In the genomic region with DNA sequence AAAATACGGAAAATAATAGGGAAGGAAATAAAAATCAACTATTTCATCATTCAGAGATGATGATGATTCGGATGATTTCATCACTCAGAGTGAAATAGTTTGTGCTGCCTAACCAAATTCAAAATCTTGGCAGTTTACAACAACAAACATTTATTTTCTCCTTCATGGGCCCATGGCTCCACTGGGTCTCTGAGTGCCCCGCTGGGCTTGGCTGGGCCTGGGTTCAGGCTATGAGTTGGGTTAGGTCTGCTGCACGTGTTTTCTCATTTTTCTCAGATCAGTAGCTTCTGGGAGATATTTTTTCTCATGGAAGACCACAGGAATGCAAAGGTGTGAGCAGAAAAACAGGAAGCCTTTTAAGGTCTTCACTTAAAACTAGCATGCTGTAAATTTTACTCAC, we compare ENCODE assay signal across 20 cellular contexts. TPM values are rescaled to one million over a fixed set of nuclear protein-coding genes. Genes with fewer than 3 reads are reported as not detected.
DNase-seq lines count a peak whose midpoint lies in the region; ATAC-seq and TF ChIP-seq lines count a peak whose summit lies in the region.
"Had no signal": no experiment of that assay in that cellular context is flagged by ENCODE, and none has a peak within 500 bp of the region (broad histone marks: within the 10 kb centered on the region; RNA-seq: fewer than 3 reads in every experiment).

No MANE protein-coding gene starts in this region.

- peak; percentile 55 for ATAC-seq in left lobe of liver
- no peak for ATAC-seq in activated CD4-positive, alpha-beta T cell treated with anti-CD3 and anti-CD28 coated beads for 36 hours
- ATAC-seq: activated CD4-positive, CD25-positive, alpha-beta regulatory T cell treated with anti-CD3 and anti-CD28 coated beads, Interleukin-2, amount 50 U/mL, for 24 hours had no signal

- peaks cover 0 to 3% (median 0%) of the 10 kb centered on the region in 7 donors for H3K9me3 Mint-ChIP-seq in CD14-positive monocyte
- H3K9me3 Mint-ChIP-seq in activated CD4-positive, alpha-beta T cell treated with anti-CD3 and anti-CD28 coated beads for 36 hours (ENCODE audit: low read depth): no peaks in the 10 kb centered on the region
- no peaks in the 10 kb centered on the region for H3K9me3 Mint-ChIP-seq in type B pancreatic cell
- no peaks in the 10 kb centered on the region for H3K9me3 Mint-ChIP-seq in glutamatergic neuron (ENCODE audit: unreplicated experiment)
- H3K9me3 Mint-ChIP-seq: CD8-positive, alpha-beta memory T cell had no signal

- H3K27me3 Mint-ChIP-seq in CD14-positive monocyte (ENCODE audit: low read depth in 3 of 3): peaks cover 0 to 1% (median 0%) of the 10 kb centered on the region in 3 donors
- H3K27me3 Mint-ChIP-seq in activated CD4-positive, alpha-beta T cell treated with anti-CD3 and anti-CD28 coated beads for 36 hours: peaks cover 2% of the 10 kb centered on the region
- H3K27me3 Mint-ChIP-seq in type B pancreatic cell: no peaks in the 10 kb centered on the region
- H3K27me3 Mint-ChIP-seq in glutamatergic neuron (ENCODE audit: unreplicated experiment): peaks cover 4% of the 10 kb centered on the region

- intact Hi-C loops in CD14-positive monocyte (cut with micrococcal nuclease): no loop called here
- intact Hi-C loops in activated CD4-positive, alpha-beta T cell treated with anti-CD3 and anti-CD28 coated beads for 36 hours (cut with DNase I, micrococcal nuclease): loop anchor here in 1 of 2 experiments (5.0 kb wide), 1 partner anchor 103 kb away; no protein-coding TSS in a partner anchor

- no peak overlapping the region for H3K4me3 ChIP-seq in epithelial cell of esophagus (ENCODE audit: low read length)
- H3K4me3 ChIP-seq: colonic mucosa, SJSA1, vagina had no signal

- no peaks in the 10 kb centered on the region for H3K36me3 Mint-ChIP-seq in CD14-positive monocyte
- no peaks in the 10 kb centered on the region for H3K36me3 Mint-ChIP-seq in activated CD4-positive, alpha-beta T cell treated with anti-CD3 and anti-CD28 coated beads for 36 hours (ENCODE audit: low read depth)
- no peaks in the 10 kb centered on the region for H3K36me3 Mint-ChIP-seq in type B pancreatic cell
- H3K36me3 Mint-ChIP-seq in glutamatergic neuron (ENCODE audit: unreplicated experiment): no peaks in the 10 kb centered on the region
- H3K36me3 Mint-ChIP-seq: CD8-positive, alpha-beta memory T cell had no signal

- H3K4me1 Mint-ChIP-seq in CD14-positive monocyte (peaks cover 28% of the 10 kb centered on the region), type B pancreatic cell (ENCODE audit: unreplicated experiment) (peaks cover 22% of the 10 kb centered on the region), glutamatergic neuron (ENCODE audit: low read depth, unreplicated experiment) (no peaks in the 10 kb centered on the region)
- H3K4me1 Mint-ChIP-seq in activated CD4-positive, alpha-beta T cell treated with anti-CD3 and anti-CD28 coated beads for 36 hours: peaks cover 18% of the 10 kb centered on the region

- POLR2A ChIA-PET in RWPE1 (lab: Yijun Ruan, JAX; ENCODE audit: low non-redundant PET): no interaction called here
- POLR2A ChIA-PET in activated CD4-positive, alpha-beta T cell treated with anti-CD3 and anti-CD28 coated beads for 36 hours (lab: Charles Lee): no interaction called here

- CTCF ChIA-PET in RWPE1 (lab: Yijun Ruan, JAX): interaction anchor here (0.6 to 1.0 kb wide), 2 partner anchors 20 to 337 kb away, joined by 3 to 4 read pairs; no protein-coding TSS in a partner anchor
- CTCF ChIA-PET in activated CD4-positive, alpha-beta T cell treated with anti-CD3 and anti-CD28 coated beads for 36 hours (lab: Charles Lee): interaction anchor here (0.6 kb wide), 1 partner anchor 20 kb away, joined by 3 read pairs; no protein-coding TSS in a partner anchor

- H3K27ac Mint-ChIP-seq in CD14-positive monocyte (peak overlapping the region; percentile 87 to 98 (median 96)), type B pancreatic cell (no peak overlapping the region), glutamatergic neuron (ENCODE audit: unreplicated experiment) (no peak overlapping the region)
- no peak overlapping the region for H3K27ac Mint-ChIP-seq in activated CD4-positive, alpha-beta T cell treated with anti-CD3 and anti-CD28 coated beads for 36 hours
- H3K27ac Mint-ChIP-seq: CD8-positive, alpha-beta memory T cell had no signal

- H3K27ac ChIP-seq in RWPE1: peak overlapping the region; percentile 80
- H3K27ac ChIP-seq: colonic mucosa, SJSA1, vagina had no signal

- no peak for TF ChIP-seq CTCF in CD14-positive monocyte (IDR thresholded peaks at IDR 0.05)
- no peak for TF ChIP-seq CTCF in RWPE1 (conservative IDR thresholded peaks at IDR 0.05; ENCODE audit: low read depth)
- no peak for TF ChIP-seq CTCF in epithelial cell of esophagus (IDR thresholded peaks at IDR 0.05; ENCODE audit: insufficient read depth, low read depth, low read length, missing control alignments)
- no peak for TF ChIP-seq CTCF in type B pancreatic cell (conservative IDR thresholded peaks at IDR 0.05)
- TF ChIP-seq CTCF in glutamatergic neuron (IDR thresholded peaks at IDR 0.05; ENCODE audit: partially characterized antibody, unreplicated experiment): no peak

- DNase-seq in CD14-positive monocyte (ENCODE audit: low spot score) (no peak), RWPE1 (ENCODE audit: low spot score) (no peak), epithelial cell of esophagus (ENCODE audit: low read depth) (peak; percentile 60), left lobe of liver (ENCODE audit: low spot score) (no peak), type B pancreatic cell (ENCODE audit: extremely low spot score, unreplicated experiment) (no peak), glutamatergic neuron (no peak)
- no peak for DNase-seq in activated CD4-positive, alpha-beta T cell treated with anti-CD3 and anti-CD28 coated beads, Interleukin-2, amount 50 U/mL, for 48 hours
- DNase-seq in activated CD4-positive, alpha-beta T cell treated with anti-CD3 and anti-CD28 coated beads for 36 hours: no peak
- DNase-seq: activated effector memory CD4-positive, alpha-beta T cell treated with Interleukin-2 at 50 U/mL for 16 hours; CD8-positive, alpha-beta memory T cell; colonic mucosa; EL; KBM-7; NCI-H1092 treated with DMSO at 0.1 percent for 48 hours; NCI-H526 treated with DMSO at 0.1 percent for 48 hours; occipital lobe; stimulated activated CD4-positive, alpha-beta T cell treated with anti-CD3 and anti-CD28 coated beads, Interleukin-2, amount 100 ng/mL, for 48 hours had no signal

- peak overlapping the region in 1 of 2 donors; percentile 64 for H3K4me3 Mint-ChIP-seq in CD14-positive monocyte
- H3K4me3 Mint-ChIP-seq in activated CD4-positive, alpha-beta T cell treated with anti-CD3 and anti-CD28 coated beads for 36 hours: no peak overlapping the region
- H3K4me3 Mint-ChIP-seq in type B pancreatic cell: no peak overlapping the region
- H3K4me3 Mint-ChIP-seq in glutamatergic neuron (ENCODE audit: unreplicated experiment): no peak overlapping the region
- H3K4me3 Mint-ChIP-seq: CD8-positive, alpha-beta memory T cell had no signal

RNA-seq across cellular contexts. Expression of a gene that starts 24.0 kb away (rescaled TPM):
- 10 to 100 TPM; 11.4 to 23.9 TPM for polyA plus RNA-seq in CD14-positive monocyte
- total RNA-seq in left lobe of liver (7.0 TPM), type B pancreatic cell (ENCODE audit: low replicate concordance) (10.9 and 35.2 TPM in 2 replicates), glutamatergic neuron (ENCODE audit: unreplicated experiment) (0.42 TPM)
- total RNA-seq in activated CD4-positive, alpha-beta T cell treated with anti-CD3 and anti-CD28 coated beads for 36 hours: 1 to 10 TPM; 1.3 to 1.6 TPM

RNA-seq across cellular contexts. Expression of a gene that starts 54.9 kb away (rescaled TPM):
- 10 to 100 TPM; 13.4 to 21.2 TPM for polyA plus RNA-seq in CD14-positive monocyte
- not detected for total RNA-seq in left lobe of liver
- 1 to 10 TPM; 1.3 to 2.1 TPM for total RNA-seq in activated CD4-positive, alpha-beta T cell treated with anti-CD3 and anti-CD28 coated beads for 36 hours
- total RNA-seq in type B pancreatic cell (ENCODE audit: low replicate concordance): 0.56 and 0.67 TPM in 2 replicates
- not detected for total RNA-seq in glutamatergic neuron (ENCODE audit: unreplicated experiment)
- total RNA-seq: colonic mucosa, vagina had no signal
- polyA plus RNA-seq: CD8-positive, alpha-beta memory T cell had no signal

Comparison
In these comparisons a context has a peak if more than half of its experiments do, and no peak if none do; other contexts are left out.
1. H3K27ac Mint-ChIP-seq: peak in CD14-positive monocyte (7 of 7); none in activated CD4-positive, alpha-beta T cell treated with anti-CD3 and anti-CD28 coated beads for 36 hours (single experiment), type B pancreatic cell (single experiment) and glutamatergic neuron (single experiment).